In genomic region chr5:180352116-180352975, GRCh38 we compare ENCODE assay signal across 8 cellular contexts. TPM values are rescaled to one million over a fixed set of nuclear protein-coding genes. Genes with fewer than 3 reads are reported as not detected.
DNase-seq lines count a peak whose midpoint lies in the region; ATAC-seq and TF ChIP-seq lines count a peak whose summit lies in the region.

No MANE protein-coding gene starts in this region.

- peak overlapping the region; percentile 39 for H3K4me3 Mint-ChIP-seq in activated T-helper 1 cell treated with anti-CD3 and anti-CD28 coated beads, Interleukin-12 subunit alpha, Interleukin-12 subunit beta, Interleukin-2, Interleukin-4 antibody, amounts not matched to agents 30 ng/mL and 10 ng/mL and 1 ng/mL, durations not matched to agents 14 hours and 24 hours and 36 hours

- intact Hi-C loops in activated T-helper 1 cell treated with anti-CD3 and anti-CD28 coated beads, Interleukin-12 subunit alpha, Interleukin-12 subunit beta, Interleukin-2, Interleukin-4 antibody, amounts not matched to agents 30 ng/mL and 10 ng/mL and 1 ng/mL, durations not matched to agents 14 hours and 24 hours and 36 hours (cut with micrococcal nuclease) = loop anchor here (5.0 to 10.0 kb wide), 2 partner anchors 142 to 530 kb away; partner anchors contain the start of genes CNOT6 and SQSTM1
- intact Hi-C loops in gastrocnemius medialis (cut with DNase I; ENCODE audit: low total_unique reads) = loop anchor here (2.0 kb wide), 1 partner anchor 60 kb away; the partner anchor contains the start of gene MAPK9

- H3K27ac ChIP-seq in right atrium auricular region (peak overlapping the region; percentile 68 to 75), gastrocnemius medialis (peak overlapping the region; percentile 42 to 71 (median 58))

- H3K4me1 ChIP-seq in right atrium auricular region = peaks cover 0 to 33% of the 10 kb centered on the region in 2 donors
- H3K4me1 ChIP-seq in gastrocnemius medialis = peaks cover 5 to 9% of the 10 kb centered on the region in 2 donors

- no peaks in the 10 kb centered on the region for H3K9me3 Mint-ChIP-seq in activated T-helper 1 cell treated with anti-CD3 and anti-CD28 coated beads, Interleukin-12 subunit alpha, Interleukin-12 subunit beta, Interleukin-2, Interleukin-4 antibody, amounts not matched to agents 30 ng/mL and 10 ng/mL and 1 ng/mL, durations not matched to agents 14 hours and 24 hours and 36 hours

- no peak for TF ChIP-seq CTCF in right atrium auricular region (IDR thresholded peaks at IDR 0.05)
- TF ChIP-seq CTCF in gastrocnemius medialis (IDR thresholded peaks at IDR 0.05 in 4 of 5, conservative IDR thresholded peaks at IDR 0.05 in 1 of 5) = no peak

- TF ChIP-seq POLR2A in gastrocnemius medialis (IDR thresholded peaks at IDR 0.05) = no peak

- H3K4me1 Mint-ChIP-seq in activated T-helper 1 cell treated with anti-CD3 and anti-CD28 coated beads, Interleukin-12 subunit alpha, Interleukin-12 subunit beta, Interleukin-2, Interleukin-4 antibody, amounts not matched to agents 30 ng/mL and 10 ng/mL and 1 ng/mL, durations not matched to agents 14 hours and 24 hours and 36 hours (ENCODE audit: low read depth) = no peaks in the 10 kb centered on the region

- H3K36me3 ChIP-seq in right atrium auricular region (no peaks in the 10 kb centered on the region), gastrocnemius medialis (no peaks in the 10 kb centered on the region)

- peaks cover 2% of the 10 kb centered on the region for H3K36me3 Mint-ChIP-seq in activated T-helper 1 cell treated with anti-CD3 and anti-CD28 coated beads, Interleukin-12 subunit alpha, Interleukin-12 subunit beta, Interleukin-2, Interleukin-4 antibody, amounts not matched to agents 30 ng/mL and 10 ng/mL and 1 ng/mL, durations not matched to agents 14 hours and 24 hours and 36 hours (ENCODE audit: low read depth)

- DNase-seq in DMS53 (lab: John Stamatoyannopoulos, UW) (peak; percentile 44), DMS53 treated with DMSO at 0.1 percent for 48 hours (lab: John Stamatoyannopoulos, UW; ENCODE audit: unreplicated experiment) (no peak), right atrium auricular region (ENCODE audit: low spot score) (no peak), gastrocnemius medialis (no peak), MV-4-11 (lab: John Stamatoyannopoulos, UW) (no peak)
- no peak for DNase-seq in activated T-helper 1 cell treated with anti-CD3 and anti-CD28 coated beads, Interleukin-12 subunit alpha, Interleukin-12 subunit beta, Interleukin-2, Interleukin-4 antibody, amounts not matched to agents 30 ng/mL and 10 ng/mL and 1 ng/mL, durations not matched to agents 14 hours and 24 hours and 36 hours (ENCODE audit: low spot score)

- H3K9me3 ChIP-seq in right atrium auricular region (no peaks in the 10 kb centered on the region), gastrocnemius medialis (no peaks in the 10 kb centered on the region)

- in situ Hi-C loops in gastrocnemius medialis (cut with MboI; ENCODE audit: low sequenced_read_pairs in 4 of 4) = no loop called here

- H3K27me3 ChIP-seq in right atrium auricular region (no peaks in the 10 kb centered on the region), gastrocnemius medialis (peaks cover 32 to 39% (median 37%) of the 10 kb centered on the region in 3 donors)

- H3K4me3 ChIP-seq in right atrium auricular region = peak overlapping the region; percentile 61 to 64
- peak overlapping the region; percentile 56 to 73 (median 66) for H3K4me3 ChIP-seq in gastrocnemius medialis

- ATAC-seq in gastrocnemius medialis (peak; percentile 29 to 33), GM19328 (IDR thresholded peaks at IDR 0.05; ENCODE audit: unreplicated experiment) (no peak), HG02852 (IDR thresholded peaks at IDR 0.05; ENCODE audit: unreplicated experiment) (no peak)

- H3K27ac Mint-ChIP-seq in activated T-helper 1 cell treated with anti-CD3 and anti-CD28 coated beads, Interleukin-12 subunit alpha, Interleukin-12 subunit beta, Interleukin-2, Interleukin-4 antibody, amounts not matched to agents 30 ng/mL and 10 ng/mL and 1 ng/mL, durations not matched to agents 14 hours and 24 hours and 36 hours = no peak overlapping the region

- H3K27me3 Mint-ChIP-seq in activated T-helper 1 cell treated with anti-CD3 and anti-CD28 coated beads, Interleukin-12 subunit alpha, Interleukin-12 subunit beta, Interleukin-2, Interleukin-4 antibody, amounts not matched to agents 30 ng/mL and 10 ng/mL and 1 ng/mL, durations not matched to agents 14 hours and 24 hours and 36 hours (ENCODE audit: insufficient read depth) = peaks cover 50% of the 10 kb centered on the region

RNA-seq across cellular contexts. Expression of gene GFPT2, which starts 0.8 kb away (rescaled TPM):
- total RNA-seq in activated T-helper 1 cell treated with anti-CD3 and anti-CD28 coated beads, Interleukin-12 subunit alpha, Interleukin-12 subunit beta, Interleukin-2, Interleukin-4 antibody, amounts not matched to agents 30 ng/mL and 10 ng/mL and 1 ng/mL, durations not matched to agents 14 hours and 24 hours and 36 hours = 1.1 and 1.4 TPM in 2 replicates
- total RNA-seq in right atrium auricular region = 10 to 100 TPM; 25.4 to 27.2 TPM
- 1 to 10 TPM; 2.1 to 5.5 (median 4.1) TPM for total RNA-seq in gastrocnemius medialis

Comparison
In these comparisons a context has a peak if more than half of its experiments do, and no peak if none do; other contexts are left out.
1. ATAC-seq: peak in gastrocnemius medialis (2 of 2); none in GM19328 (single experiment) and HG02852 (single experiment).
2. RNA of gene GFPT2, which starts 0.8 kb away (total RNA-seq): 25.4 to 27.2 TPM in right atrium auricular region; 2.1 to 5.5 TPM in gastrocnemius medialis and 1.1 to 1.4 TPM in activated T-helper 1 cell treated with anti-CD3 and anti-CD28 coated beads, Interleukin-12 subunit alpha, Interleukin-12 subunit beta, Interleukin-2, Interleukin-4 antibody, amounts not matched to agents 30 ng/mL and 10 ng/mL and 1 ng/mL, durations not matched to agents 14 hours and 24 hours and 36 hours; every median in the first group is over 4 times any median in the second.